In the genomic region with DNA sequence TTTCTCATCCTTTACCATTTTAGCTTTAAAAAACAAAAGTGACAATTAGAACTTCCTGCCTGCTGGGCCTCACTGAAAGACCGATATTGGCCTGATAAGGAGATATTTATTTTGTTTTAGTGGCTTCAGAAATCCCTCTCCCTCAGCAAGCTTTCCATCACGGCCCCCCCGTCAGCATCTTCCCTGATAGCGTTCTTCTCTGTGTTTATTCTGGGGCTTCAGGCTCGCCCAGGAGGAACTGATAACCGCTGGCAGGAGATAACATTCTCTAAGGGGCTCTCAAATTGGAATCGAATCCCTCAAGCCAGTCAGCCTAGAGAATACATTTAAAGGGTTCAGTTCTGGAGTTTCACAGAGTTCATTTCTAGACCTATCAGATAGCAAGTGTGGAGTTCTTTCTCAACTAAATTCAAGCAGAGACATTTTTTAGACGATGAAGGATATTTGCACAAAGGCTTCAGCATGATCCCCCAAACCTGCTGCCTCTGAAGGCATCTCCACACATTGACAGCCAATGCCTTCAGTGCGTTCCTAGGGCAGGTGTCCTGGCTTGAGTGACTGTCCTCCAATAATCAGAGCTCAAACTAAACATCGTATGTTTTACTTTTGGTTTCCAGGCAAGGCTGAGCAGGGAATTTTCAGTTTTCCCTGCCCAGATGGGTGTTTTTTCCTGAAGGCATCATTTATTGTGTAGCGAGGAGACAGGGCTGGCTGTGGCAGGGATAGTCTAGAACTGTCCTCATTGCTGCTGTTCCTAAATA, we compare ENCODE assay signal across 9 cellular contexts. TPM values are rescaled to one million over a fixed set of nuclear protein-coding genes. Genes with fewer than 3 reads are reported as not detected.
DNase-seq lines count a peak whose midpoint lies in the region; ATAC-seq, FAIRE-seq and TF ChIP-seq lines count a peak whose summit lies in the region.
"Had no signal": no experiment of that assay in that cellular context is flagged by ENCODE, and none has a peak within 500 bp of the region (broad histone marks: within the 10 kb centered on the region; RNA-seq: fewer than 3 reads in every experiment).

No MANE protein-coding gene starts in this region.

- peaks cover 20 to 78% (median 27%) of the 10 kb centered on the region in 10 experiments for H3K4me1 ChIP-seq in BLaER1 treated with 17β-estradiol and CSF1 and Interleukin-3, amounts not matched to agents 10 nM and 100 nM
- H3K4me1 ChIP-seq in HEK293 (ENCODE audit: control insufficient read depth, insufficient read depth, low read length), result peaks cover 12% of the 10 kb centered on the region
- H3K4me1 ChIP-seq in mammary epithelial cell (ENCODE audit: insufficient read depth, low read length), result peaks cover 33% of the 10 kb centered on the region
- no peaks in the 10 kb centered on the region for H3K4me1 ChIP-seq in testis

- no peaks in the 10 kb centered on the region for H3K27me3 ChIP-seq in BLaER1 treated with 17β-estradiol and CSF1 and Interleukin-3, amounts not matched to agents 10 nM and 100 nM
- H3K27me3 ChIP-seq in mammary epithelial cell (ENCODE audit: insufficient read depth, low read length), result no peaks in the 10 kb centered on the region
- H3K27me3 ChIP-seq in testis, result no peaks in the 10 kb centered on the region

- no peaks in the 10 kb centered on the region for H3K79me2 ChIP-seq in mammary epithelial cell (ENCODE audit: insufficient read depth, low read length)

- dilution Hi-C loops in mammary epithelial cell (cut with HindIII; ENCODE audit: low sequenced_read_pairs), result no loop called here

- peak overlapping the region; percentile 69 for H2AFZ ChIP-seq in mammary epithelial cell (ENCODE audit: low read depth, low read length)

- TF ChIP-seq CTCF in HEK293 (tag by site-specific recombination; IDR thresholded peaks at IDR 0.05) (no peak), mammary epithelial cell (conservative IDR thresholded peaks at IDR 0.05 in 1 of 2, IDR thresholded peaks at IDR 0.05 in 1 of 2; ENCODE audit: extremely low read depth in 1 of 2, insufficient read depth in 1 of 2, low read depth in 1 of 2, low read length in 2 of 2) (no peak), testis (IDR thresholded peaks at IDR 0.05) (no peak)

- H3K36me3 ChIP-seq in BLaER1 treated with 17β-estradiol and CSF1 and Interleukin-3, amounts not matched to agents 10 nM and 100 nM, result peaks cover 16 to 100% (median 98%) of the 10 kb centered on the region in 11 experiments; a peak in 21 of 22 replicates
- peaks cover 0 to 40% of the 10 kb centered on the region in 2 experiments; a peak in 1 of 3 replicates for H3K36me3 ChIP-seq in HEK293 (ENCODE audit: control insufficient read depth in 2 of 2, insufficient read depth in 1 of 2, low read length in 2 of 2)
- peaks cover 15% of the 10 kb centered on the region for H3K36me3 ChIP-seq in mammary epithelial cell (ENCODE audit: insufficient read depth, low read length)
- no peaks in the 10 kb centered on the region for H3K36me3 ChIP-seq in testis (ENCODE audit: low read depth, missing control alignments)

- peaks cover 0 to 10% (median 5%) of the 10 kb centered on the region in 3 donors for H3K27me3 Mint-ChIP-seq in naive B cell

- H3K27ac ChIP-seq in BLaER1 treated with 17β-estradiol and CSF1 and Interleukin-3, amounts not matched to agents 10 nM and 100 nM, result no peak overlapping the region
- H3K27ac ChIP-seq in HEK293 (ENCODE audit: extremely low read depth, low read depth, low read length) (peak overlapping the region; percentile 29; the same call in 1 of the 2 replicates), mammary epithelial cell (ENCODE audit: insufficient read depth, low read depth, low read length) (peak overlapping the region; percentile 53), testis (no peak overlapping the region)

- in situ Hi-C loops in mammary epithelial cell (cut with MboI; ENCODE audit: low sequenced_read_pairs in 2 of 2), result no loop called here

- intact Hi-C loops in mammary epithelial cell (cut with micrococcal nuclease), result loop anchor here (5.0 kb wide), 1 partner anchor 199 kb away; no protein-coding TSS in a partner anchor
- intact Hi-C loops in testis (cut with DNase I; ENCODE audit: low total_unique reads), result no loop called here

- POLR2A ChIA-PET in HEK293 (lab: Yijun Ruan, JAX), result no interaction called here

- peaks cover 0 to 29% (median 18%) of the 10 kb centered on the region in 11 experiments; a peak in 17 of 22 replicates for H3K9me3 ChIP-seq in BLaER1 treated with 17β-estradiol and CSF1 and Interleukin-3, amounts not matched to agents 10 nM and 100 nM (replicated peaks in 1 of 11)
- H3K9me3 ChIP-seq in HEK293 (ENCODE audit: control insufficient read depth, insufficient read depth, low read depth, low read length), result no peaks in the 10 kb centered on the region
- no peaks in the 10 kb centered on the region for H3K9me3 ChIP-seq in mammary epithelial cell (replicated peaks; ENCODE audit: insufficient read depth, low read length)
- H3K9me3 ChIP-seq in testis, result no peaks in the 10 kb centered on the region

- ATAC-seq in naive B cell (ENCODE audit: low read depth in 2 of 2) (no peak), GM21723 (IDR thresholded peaks at IDR 0.05; ENCODE audit: unreplicated experiment) (no peak)

- no peak overlapping the region for H3K4me3 ChIP-seq in BLaER1 treated with 17β-estradiol and CSF1 and Interleukin-3, amounts not matched to agents 10 nM and 100 nM
- H3K4me3 ChIP-seq in HEK293 (ENCODE audit: low read depth, low read length) (no peak overlapping the region), mammary epithelial cell (replicated peaks in 1 of 3; ENCODE audit: insufficient read depth in 1 of 3, low read depth in 2 of 3, low read length in 3 of 3) (peak overlapping the region; percentile 22 to 40 (median 27)), testis (no peak overlapping the region)

- no peaks in the 10 kb centered on the region for H3K9me3 Mint-ChIP-seq in naive B cell

- CTCF ChIA-PET in HEK293 (lab: Yijun Ruan, JAX), result interaction anchor here (0.5 to 1.0 kb wide), 3 partner anchors 9 to 22 kb away, joined by 3 to 4 read pairs (median 3); no protein-coding TSS in a partner anchor
- CTCF ChIA-PET in mammary epithelial cell (lab: Charles Lee; ENCODE audit: low non-redundant PET), result no interaction called here

- peaks cover 0 to 7% of the 10 kb centered on the region in 2 donors for H3K36me3 Mint-ChIP-seq in naive B cell

- TF ChIP-seq POLR2A in testis (IDR thresholded peaks at IDR 0.05), result no peak

- H3K9ac ChIP-seq in BLaER1 treated with 17β-estradiol and CSF1 and Interleukin-3, amounts not matched to agents 10 nM and 100 nM, result peak overlapping the region in 3 of 11 experiments; percentile 1 to 29 (median 23); a peak in 1 of 22 replicates
- H3K9ac ChIP-seq in mammary epithelial cell (ENCODE audit: insufficient read depth, low read length), result peak overlapping the region; percentile 70

- peak overlapping the region; percentile 17 to 72 (median 53) for H3K4me2 ChIP-seq in BLaER1 treated with 17β-estradiol and CSF1 and Interleukin-3, amounts not matched to agents 10 nM and 100 nM
- peak overlapping the region; percentile 85 for H3K4me2 ChIP-seq in mammary epithelial cell (ENCODE audit: insufficient read depth, low read depth, low read length)

- peak overlapping the region in 1 of 6 donors; percentile 17 for H3K27ac Mint-ChIP-seq in naive B cell

- no peak for FAIRE-seq in urothelium cell line (lab: Jason Lieb, UNC)

- H3K4me1 Mint-ChIP-seq in naive B cell, result peaks cover 18 to 27% (median 20%) of the 10 kb centered on the region in 3 donors

- BruUV-seq in mammary epithelial cell (replicated peaks; lab: Mats Ljungman, UMichigan), result no TSS peak

- H3K4me3 Mint-ChIP-seq in naive B cell, result peak overlapping the region; percentile 5 to 77 (median 58)

- 63% methylated on average over 11 of the region's 11 CpGs for WGBS in mammary epithelial cell (ENCODE audit: low coverage, missing lambda C conversion rate)
- 44 to 55% methylated on average over 11 of the region's 11 CpGs for WGBS in testis, 2 donors

- peak; percentile 14 for DNase-seq in mammary epithelial cell
- no peak for DNase-seq in naive B cell
- DNase-seq in testis, result no peak
- no peak for DNase-seq in stimulated activated CD4-positive, alpha-beta T cell treated with anti-CD3 and anti-CD28 coated beads, Interleukin-1b, Interleukin-23, amount 100 ng/mL, for 48 hours
- DNase-seq in urothelium cell line (ENCODE audit: low spot score), result no peak
- DNase-seq: NCI-H2171 treated with DMSO at 0.1 percent for 48 hours had no signal

- peaks cover 0 to 100% (median 55%) of the 10 kb centered on the region in 11 experiments; a peak in 17 of 22 replicates for H4K20me1 ChIP-seq in BLaER1 treated with 17β-estradiol and CSF1 and Interleukin-3, amounts not matched to agents 10 nM and 100 nM
- H4K20me1 ChIP-seq in mammary epithelial cell (ENCODE audit: insufficient read depth, low read length), result no peaks in the 10 kb centered on the region

TF ChIP-seq in HEK293, 187 proteins besides CTCF, POLR2A, EP300 and RAD21 (continues in another document):
- TF ChIP-seq, protein P1, sequence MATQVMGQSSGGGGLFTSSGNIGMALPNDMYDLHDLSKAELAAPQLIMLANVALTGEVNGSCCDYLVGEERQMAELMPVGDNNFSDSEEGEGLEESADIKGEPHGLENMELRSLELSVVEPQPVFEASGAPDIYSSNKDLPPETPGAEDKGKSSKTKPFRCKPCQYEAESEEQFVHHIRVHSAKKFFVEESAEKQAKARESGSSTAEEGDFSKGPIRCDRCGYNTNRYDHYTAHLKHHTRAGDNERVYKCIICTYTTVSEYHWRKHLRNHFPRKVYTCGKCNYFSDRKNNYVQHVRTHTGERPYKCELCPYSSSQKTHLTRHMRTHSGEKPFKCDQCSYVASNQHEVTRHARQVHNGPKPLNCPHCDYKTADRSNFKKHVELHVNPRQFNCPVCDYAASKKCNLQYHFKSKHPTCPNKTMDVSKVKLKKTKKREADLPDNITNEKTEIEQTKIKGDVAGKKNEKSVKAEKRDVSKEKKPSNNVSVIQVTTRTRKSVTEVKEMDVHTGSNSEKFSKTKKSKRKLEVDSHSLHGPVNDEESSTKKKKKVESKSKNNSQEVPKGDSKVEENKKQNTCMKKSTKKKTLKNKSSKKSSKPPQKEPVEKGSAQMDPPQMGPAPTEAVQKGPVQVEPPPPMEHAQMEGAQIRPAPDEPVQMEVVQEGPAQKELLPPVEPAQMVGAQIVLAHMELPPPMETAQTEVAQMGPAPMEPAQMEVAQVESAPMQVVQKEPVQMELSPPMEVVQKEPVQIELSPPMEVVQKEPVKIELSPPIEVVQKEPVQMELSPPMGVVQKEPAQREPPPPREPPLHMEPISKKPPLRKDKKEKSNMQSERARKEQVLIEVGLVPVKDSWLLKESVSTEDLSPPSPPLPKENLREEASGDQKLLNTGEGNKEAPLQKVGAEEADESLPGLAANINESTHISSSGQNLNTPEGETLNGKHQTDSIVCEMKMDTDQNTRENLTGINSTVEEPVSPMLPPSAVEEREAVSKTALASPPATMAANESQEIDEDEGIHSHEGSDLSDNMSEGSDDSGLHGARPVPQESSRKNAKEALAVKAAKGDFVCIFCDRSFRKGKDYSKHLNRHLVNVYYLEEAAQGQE (tag by site-specific recombination; IDR thresholded peaks at IDR 0.05), result 0 out of 2 replicates have a peak, but pooled peaks have one; percentile 13

RNA-seq across cellular contexts. Expression of a gene that starts 17.0 kb away (rescaled TPM):
- total RNA-seq in mammary epithelial cell (10 to 100 TPM in 1 of 2 donors, 1 to 10 TPM in 1; 5.7 to 17.7 TPM), testis (1 to 10 TPM; 3.5 to 4.1 TPM)
- polyA plus RNA-seq in mammary epithelial cell (3.2 TPM), naive B cell (ENCODE audit: low read depth in 6 of 6) (1 to 10 TPM in 3 of 6 donors, under 1 TPM in 2, not detected in 1; 0.62 to 4.2 (median 2.9) TPM), testis (ENCODE audit: insufficient read depth, low read depth, low replicate concordance) (3.3 TPM)
- polyA minus RNA-seq in mammary epithelial cell, result 20.5 TPM

Comparison
In these comparisons a context has a peak if more than half of its experiments do, and no peak if none do; other contexts are left out.
1. H3K27ac ChIP-seq: peak in HEK293 (single experiment) and mammary epithelial cell (single experiment); none in BLaER1 treated with 17β-estradiol and CSF1 and Interleukin-3, amounts not matched to agents 10 nM and 100 nM (0 of 11) and testis (0 of 2).
2. H3K4me3 ChIP-seq: peak in mammary epithelial cell (3 of 3); none in BLaER1 treated with 17β-estradiol and CSF1 and Interleukin-3, amounts not matched to agents 10 nM and 100 nM (0 of 10), HEK293 (single experiment) and testis (0 of 2).